14 cellular contexts compared by ENCODE assay signal in the genomic region with DNA sequence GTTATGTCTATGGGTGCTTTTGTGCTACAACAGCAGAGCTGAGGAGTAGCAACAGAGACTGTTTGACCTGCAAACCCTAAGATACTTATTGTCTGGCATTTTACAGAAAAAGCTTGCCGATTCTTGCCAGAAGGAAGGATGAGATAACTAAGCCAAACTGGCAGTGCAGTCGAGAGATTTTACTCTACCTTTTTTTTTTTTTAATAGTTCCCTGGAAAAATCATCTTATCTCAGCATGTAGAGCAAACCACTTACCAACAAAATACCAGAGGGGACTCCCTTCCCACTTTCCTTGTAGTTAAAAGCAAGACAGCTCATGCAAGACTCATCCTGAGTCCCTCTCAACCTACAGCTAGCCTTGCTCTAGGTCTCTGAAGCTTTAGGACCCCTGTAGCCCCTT.
DNase-seq lines count a peak whose midpoint lies in the region; ATAC-seq, FAIRE-seq and TF ChIP-seq lines count a peak whose summit lies in the region.
"Had no signal": no experiment of that assay in that cellular context is flagged by ENCODE, and none has a peak within 500 bp of the region (broad histone marks: within the 10 kb centered on the region; RNA-seq: fewer than 3 reads in every experiment).

No MANE protein-coding gene starts in this region.

- no peaks in the 10 kb centered on the region for H3K27me3 Mint-ChIP-seq in WTC11 (ENCODE audit: low read depth)
- H3K27me3 Mint-ChIP-seq: CD4-positive, CD25-positive, alpha-beta regulatory T cell had no signal

- H3K27me3 ChIP-seq in foreskin keratinocyte (no peaks in the 10 kb centered on the region), sigmoid colon (no peaks in the 10 kb centered on the region)

- H3K36me3 Mint-ChIP-seq in WTC11 = no peaks in the 10 kb centered on the region; the same call in 1 of the 2 replicates

- peak overlapping the region; percentile 2; the same call in 1 of the 2 replicates for H3K4me3 Mint-ChIP-seq in WTC11
- H3K4me3 Mint-ChIP-seq: activated T-helper 1 cell treated with anti-CD3 and anti-CD28 coated beads, Interleukin-12 subunit alpha, Interleukin-12 subunit beta, Interleukin-2, Interleukin-4 antibody, amounts not matched to agents 30 ng/mL and 10 ng/mL and 1 ng/mL, durations not matched to agents 14 hours and 24 hours and 36 hours; CD4-positive, CD25-positive, alpha-beta regulatory T cell had no signal

- H3K9me3 ChIP-seq in sigmoid colon = no peaks in the 10 kb centered on the region
- no peaks in the 10 kb centered on the region for H3K9me3 ChIP-seq in kidney (ENCODE audit: control insufficient read depth in 1 of 2, low read length in 2 of 2)

- H3K36me3 ChIP-seq in sigmoid colon = peaks cover 23 to 58% (median 39%) of the 10 kb centered on the region in 4 donors
- peaks cover 9 to 12% of the 10 kb centered on the region in 2 donors for H3K36me3 ChIP-seq in kidney (ENCODE audit: control insufficient read depth in 1 of 2, insufficient read depth in 2 of 2, low read length in 2 of 2)

- H3K27ac ChIP-seq in foreskin keratinocyte = peak overlapping the region; percentile 59
- peak overlapping the region; percentile 73 to 94 (median 85) for H3K27ac ChIP-seq in sigmoid colon
- no peak overlapping the region for H3K27ac ChIP-seq in kidney (ENCODE audit: low read depth in 2 of 2, low read length in 2 of 2)

- peaks cover 40% of the 10 kb centered on the region for H3K4me1 Mint-ChIP-seq in WTC11

- peak; percentile 47; the same call in 1 of the 2 replicates for ATAC-seq in WTC11
- peak; percentile 29 for ATAC-seq in foreskin keratinocyte

- peak overlapping the region; percentile 78 for H3K27ac Mint-ChIP-seq in WTC11
- H3K27ac Mint-ChIP-seq: activated T-helper 1 cell treated with anti-CD3 and anti-CD28 coated beads, Interleukin-12 subunit alpha, Interleukin-12 subunit beta, Interleukin-2, Interleukin-4 antibody, amounts not matched to agents 30 ng/mL and 10 ng/mL and 1 ng/mL, durations not matched to agents 14 hours and 24 hours and 36 hours; CD4-positive, CD25-positive, alpha-beta regulatory T cell had no signal

- TF ChIP-seq CTCF in WTC11 (IDR thresholded peaks at IDR 0.05) (no peak), foreskin keratinocyte (conservative IDR thresholded peaks at IDR 0.05) (no peak), sigmoid colon (IDR thresholded peaks at IDR 0.05) (no peak), kidney (IDR thresholded peaks at IDR 0.05; ENCODE audit: borderline replicate concordance, extremely low read depth, insufficient read depth) (no peak)

- FAIRE-seq in kidney (lab: Jason Lieb, UNC) = no peak

- POLR2A ChIA-PET in WTC11 (lab: Charles Lee) = interaction anchor here (0.6 kb wide), 1 partner anchor 91 kb away, joined by 3 read pairs; no protein-coding TSS in a partner anchor

- no peak for TF ChIP-seq POLR2A in sigmoid colon (IDR thresholded peaks at IDR 0.05)

- H3K9ac ChIP-seq in kidney (ENCODE audit: low read length in 2 of 2) = no peak overlapping the region

- H3K4me3 ChIP-seq in sigmoid colon (no peak overlapping the region), kidney (ENCODE audit: low read length in 2 of 2) (no peak overlapping the region)

- H3K9me3 Mint-ChIP-seq in WTC11 = no peaks in the 10 kb centered on the region
- H3K9me3 Mint-ChIP-seq: activated T-helper 1 cell treated with anti-CD3 and anti-CD28 coated beads, Interleukin-12 subunit alpha, Interleukin-12 subunit beta, Interleukin-2, Interleukin-4 antibody, amounts not matched to agents 30 ng/mL and 10 ng/mL and 1 ng/mL, durations not matched to agents 14 hours and 24 hours and 36 hours; CD4-positive, CD25-positive, alpha-beta regulatory T cell had no signal

- CTCF ChIA-PET in WTC11 (lab: Charles Lee) = interaction anchor here (0.7 to 2.9 kb wide), 15 partner anchors 8 to 233 kb away, joined by 3 to 25 read pairs (median 4); a partner anchor contains a TSS

- H3K4me1 ChIP-seq in foreskin keratinocyte = peaks cover 34% of the 10 kb centered on the region
- peaks cover 0 to 90% (median 81%) of the 10 kb centered on the region in 4 donors for H3K4me1 ChIP-seq in sigmoid colon
- peaks cover 0 to 2% of the 10 kb centered on the region in 2 donors for H3K4me1 ChIP-seq in kidney (ENCODE audit: control insufficient read depth in 1 of 2, insufficient read depth in 1 of 2, low read depth in 1 of 2, low read length in 2 of 2)

- WGBS in sigmoid colon, 2 donors = 70 to 81% methylated on average over 2 of the region's 2 CpGs

- no peak for TF ChIP-seq EP300 in sigmoid colon (IDR thresholded peaks at IDR 0.05)

- peak; percentile 45 for DNase-seq in ELR (ENCODE audit: low read depth)
- no peak for DNase-seq in WTC11 (ENCODE audit: low spot score)
- peak; percentile 59 to 72 for DNase-seq in foreskin keratinocyte
- DNase-seq in sigmoid colon = no peak
- no peak for DNase-seq in posterior vena cava (ENCODE audit: low spot score)
- no peak for DNase-seq in kidney
- DNase-seq in NCI-H187 (lab: John Stamatoyannopoulos, UW) = no peak
- no peak for DNase-seq in NCI-H526 (lab: John Stamatoyannopoulos, UW)
- DNase-seq: activated CD4-positive, CD25-positive, alpha-beta regulatory T cell treated with anti-CD3 and anti-CD28 coated beads, Interleukin-2, amount 50 U/mL, for 72 hours; caudate nucleus; CD4-positive, CD25-positive, alpha-beta regulatory T cell; stimulated activated CD4-positive, alpha-beta T cell treated with anti-CD3 and anti-CD28 coated beads, Interleukin-1b, Interleukin-23, amount 100 ng/mL, for 48 hours; stimulated activated naive CD4-positive, alpha-beta T cell treated with Interleukin-2 at 50 U/mL for 16 hours had no signal

- intact Hi-C loops in sigmoid colon (cut with DNase I) = no loop called here
- intact Hi-C loops in posterior vena cava (cut with DNase I) = no loop called here
- intact Hi-C loops in kidney (cut with DNase I) = no loop called here

TF ChIP-seq in WTC11, 78 proteins besides CTCF, POLR2A, EP300 and RAD21 (continues in another document):
- no peak for TF ChIP-seq NR1H2 (CRISPR knock-in tag; IDR thresholded peaks at IDR 0.05)
- no peak for TF ChIP-seq ZNF317 (CRISPR knock-in tag; IDR thresholded peaks at IDR 0.05; ENCODE audit: borderline replicate concordance, low read depth)
- no peak for TF ChIP-seq TEAD1 (CRISPR knock-in tag; IDR thresholded peaks at IDR 0.05)
- TF ChIP-seq ETV6 (CRISPR knock-in tag; IDR thresholded peaks at IDR 0.05) = no peak
- TF ChIP-seq ESRRA (CRISPR knock-in tag; IDR thresholded peaks at IDR 0.05; ENCODE audit: borderline replicate concordance) = no peak
- TF ChIP-seq, protein P1, sequence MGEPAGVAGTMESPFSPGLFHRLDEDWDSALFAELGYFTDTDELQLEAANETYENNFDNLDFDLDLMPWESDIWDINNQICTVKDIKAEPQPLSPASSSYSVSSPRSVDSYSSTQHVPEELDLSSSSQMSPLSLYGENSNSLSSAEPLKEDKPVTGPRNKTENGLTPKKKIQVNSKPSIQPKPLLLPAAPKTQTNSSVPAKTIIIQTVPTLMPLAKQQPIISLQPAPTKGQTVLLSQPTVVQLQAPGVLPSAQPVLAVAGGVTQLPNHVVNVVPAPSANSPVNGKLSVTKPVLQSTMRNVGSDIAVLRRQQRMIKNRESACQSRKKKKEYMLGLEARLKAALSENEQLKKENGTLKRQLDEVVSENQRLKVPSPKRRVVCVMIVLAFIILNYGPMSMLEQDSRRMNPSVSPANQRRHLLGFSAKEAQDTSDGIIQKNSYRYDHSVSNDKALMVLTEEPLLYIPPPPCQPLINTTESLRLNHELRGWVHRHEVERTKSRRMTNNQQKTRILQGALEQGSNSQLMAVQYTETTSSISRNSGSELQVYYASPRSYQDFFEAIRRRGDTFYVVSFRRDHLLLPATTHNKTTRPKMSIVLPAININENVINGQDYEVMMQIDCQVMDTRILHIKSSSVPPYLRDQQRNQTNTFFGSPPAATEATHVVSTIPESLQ (CRISPR knock-in tag; IDR thresholded peaks at IDR 0.05) = no peak
- TF ChIP-seq, protein P2, sequence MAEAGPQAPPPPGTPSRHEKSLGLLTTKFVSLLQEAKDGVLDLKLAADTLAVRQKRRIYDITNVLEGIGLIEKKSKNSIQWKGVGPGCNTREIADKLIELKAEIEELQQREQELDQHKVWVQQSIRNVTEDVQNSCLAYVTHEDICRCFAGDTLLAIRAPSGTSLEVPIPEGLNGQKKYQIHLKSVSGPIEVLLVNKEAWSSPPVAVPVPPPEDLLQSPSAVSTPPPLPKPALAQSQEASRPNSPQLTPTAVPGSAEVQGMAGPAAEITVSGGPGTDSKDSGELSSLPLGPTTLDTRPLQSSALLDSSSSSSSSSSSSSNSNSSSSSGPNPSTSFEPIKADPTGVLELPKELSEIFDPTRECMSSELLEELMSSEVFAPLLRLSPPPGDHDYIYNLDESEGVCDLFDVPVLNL (CRISPR knock-in tag; IDR thresholded peaks at IDR 0.05; ENCODE audit: borderline replicate concordance, low read depth) = no peak
- no peak for TF ChIP-seq NR3C1 (CRISPR knock-in tag; conservative IDR thresholded peaks at IDR 0.05; ENCODE audit: low read depth)
- no peak for TF ChIP-seq ZNF138 (CRISPR knock-in tag; conservative IDR thresholded peaks at IDR 0.05)
- TF ChIP-seq, protein P3, sequence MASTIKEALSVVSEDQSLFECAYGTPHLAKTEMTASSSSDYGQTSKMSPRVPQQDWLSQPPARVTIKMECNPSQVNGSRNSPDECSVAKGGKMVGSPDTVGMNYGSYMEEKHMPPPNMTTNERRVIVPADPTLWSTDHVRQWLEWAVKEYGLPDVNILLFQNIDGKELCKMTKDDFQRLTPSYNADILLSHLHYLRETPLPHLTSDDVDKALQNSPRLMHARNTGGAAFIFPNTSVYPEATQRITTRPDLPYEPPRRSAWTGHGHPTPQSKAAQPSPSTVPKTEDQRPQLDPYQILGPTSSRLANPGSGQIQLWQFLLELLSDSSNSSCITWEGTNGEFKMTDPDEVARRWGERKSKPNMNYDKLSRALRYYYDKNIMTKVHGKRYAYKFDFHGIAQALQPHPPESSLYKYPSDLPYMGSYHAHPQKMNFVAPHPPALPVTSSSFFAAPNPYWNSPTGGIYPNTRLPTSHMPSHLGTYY (CRISPR knock-in tag; IDR thresholded peaks at IDR 0.05) = no peak
- TF ChIP-seq HMGA2 (CRISPR knock-in tag; IDR thresholded peaks at IDR 0.05) = no peak

Comparison
In these comparisons a context has a peak if more than half of its experiments do, and no peak if none do; other contexts are left out.
1. DNase-seq: peak in ELR (single experiment) and foreskin keratinocyte (2 of 2); none in WTC11 (single experiment), sigmoid colon (single experiment), posterior vena cava (single experiment), kidney (single experiment), NCI-H187 (0 of 2) and NCI-H526 (0 of 2).
2. H3K27ac ChIP-seq: peak in foreskin keratinocyte (single experiment) and sigmoid colon (4 of 4); none in kidney (0 of 2).